ENCODE assay signal across 25 cellular contexts in the genomic region with DNA sequence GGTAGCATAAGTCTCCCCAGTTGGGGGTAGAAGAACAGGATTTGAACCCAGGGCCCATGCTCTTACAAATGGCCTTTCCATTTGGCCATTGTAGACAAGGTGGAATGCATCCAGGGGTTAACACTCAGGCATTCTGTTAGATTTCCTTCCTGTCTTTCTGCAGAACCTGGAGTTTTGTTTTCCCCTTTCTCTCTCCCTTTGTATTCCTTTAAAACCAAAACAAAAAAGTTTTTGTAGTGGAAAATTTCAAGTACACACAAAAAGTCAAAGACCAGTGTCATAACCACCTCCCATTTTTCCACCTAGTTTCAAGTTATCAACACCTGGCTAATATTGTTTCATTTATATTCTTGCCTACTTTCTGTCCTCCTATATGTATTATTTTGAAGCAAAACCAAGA.
"Had no signal": no experiment of that assay in that cellular context is flagged by ENCODE, and none has a peak within 500 bp of the region (broad histone marks: within the 10 kb centered on the region; RNA-seq: fewer than 3 reads in every experiment).

No MANE protein-coding gene starts in this region.

- H3K36me3 Mint-ChIP-seq: neural progenitor cell, type B pancreatic cell had no signal

- FAIRE-seq: frontal cortex, small intestine had no signal

- H3K4me3 Mint-ChIP-seq: naive thymus-derived CD4-positive, alpha-beta T cell; nephron; neural progenitor cell; stimulated activated naive CD8-positive, alpha-beta T cell treated with anti-CD3 and anti-CD28 coated beads, Interleukin-15, amount 100 ng/mL, for 72 hours; type B pancreatic cell had no signal

- H3K4me1 ChIP-seq: neural progenitor cell, prostate gland, right lobe of liver had no signal

- H3K4me3 ChIP-seq: cardiac muscle cell, neural progenitor cell, prostate gland, right lobe of liver, suprapubic skin, thyroid gland had no signal

- H3K9me3 Mint-ChIP-seq: nephron, neural progenitor cell, type B pancreatic cell had no signal

- H3K9ac ChIP-seq: neural progenitor cell had no signal

- H3K36me3 ChIP-seq: cardiac muscle cell, neural progenitor cell, prostate gland, right lobe of liver, suprapubic skin, thyroid gland had no signal

- H3K27ac ChIP-seq: cardiac muscle cell, neural progenitor cell, prostate gland, right lobe of liver, suprapubic skin had no signal

- H2AFZ ChIP-seq: neural progenitor cell had no signal

- H3K27me3 ChIP-seq: cardiac muscle cell, neural progenitor cell, right lobe of liver, suprapubic skin, thyroid gland had no signal

- H3K4me2 ChIP-seq: neural progenitor cell had no signal

- ATAC-seq: naive thymus-derived CD4-positive, alpha-beta T cell; right lobe of liver; stimulated activated naive CD8-positive, alpha-beta T cell treated with anti-CD3 and anti-CD28 coated beads, Interleukin-15, amount 100 ng/mL, for 72 hours had no signal

- H3K9me3 ChIP-seq: prostate gland, right lobe of liver, suprapubic skin, thyroid gland had no signal

- H3K4me1 Mint-ChIP-seq: neural progenitor cell; stimulated activated naive CD8-positive, alpha-beta T cell treated with anti-CD3 and anti-CD28 coated beads, Interleukin-15, amount 100 ng/mL, for 72 hours had no signal

- H3K27ac Mint-ChIP-seq: neural progenitor cell; stimulated activated naive CD8-positive, alpha-beta T cell treated with anti-CD3 and anti-CD28 coated beads, Interleukin-15, amount 100 ng/mL, for 72 hours; type B pancreatic cell had no signal

- DNase-seq: cortex of kidney; effector memory CD4-positive, alpha-beta T cell; head of caudate nucleus; hippocampal formation; islet precursor cell; kidney glomerular epithelial cell; mammary epithelial cell; mesendoderm; midbrain; naive thymus-derived CD4-positive, alpha-beta T cell; right lobe of liver; small intestine; stimulated activated CD4-positive, alpha-beta T cell treated with anti-CD3 and anti-CD28 coated beads, Interleukin-15, amount 100 ng/mL, for 24 hours; stimulated activated CD4-positive, alpha-beta T cell treated with anti-CD3 and anti-CD28 coated beads, Interleukin-4, amount 100 ng/mL, for 1 hour; stimulated activated CD8-positive, alpha-beta memory T cell treated with anti-CD3 and anti-CD28 coated beads, Interleukin-4, amount 100 ng/mL, for 48 hours; stimulated activated naive CD4-positive, alpha-beta T cell; stimulated activated naive CD8-positive, alpha-beta T cell treated with anti-CD3 and anti-CD28 coated beads, Interleukin-15, amount 100 ng/mL, for 72 hours; thyroid gland had no signal

- H3K27me3 Mint-ChIP-seq: type B pancreatic cell had no signal
